ENCODE assay signal across 18 cellular contexts in genomic region chr17:28038802-28039600, GRCh38. TPM values are rescaled to one million over a fixed set of nuclear protein-coding genes. Genes with fewer than 3 reads are reported as not detected.
DNase-seq lines count a peak whose midpoint lies in the region; ATAC-seq, FAIRE-seq and TF ChIP-seq lines count a peak whose summit lies in the region.
"Had no signal": no experiment of that assay in that cellular context is flagged by ENCODE, and none has a peak within 500 bp of the region (broad histone marks: within the 10 kb centered on the region; RNA-seq: fewer than 3 reads in every experiment).

No MANE protein-coding gene starts in this region.

- H2AFZ ChIP-seq in trophoblast cell (ENCODE audit: insufficient read depth, low read length, poor library complexity): no peak overlapping the region
- H2AFZ ChIP-seq: neural progenitor cell had no signal

- intact Hi-C loops in activated naive CD4-positive, alpha-beta T cell treated with anti-CD3 and anti-CD28 coated beads for 36 hours (cut with micrococcal nuclease): no loop called here
- intact Hi-C loops in tibial artery (cut with DNase I; ENCODE audit: low total_unique reads): no loop called here

- H2BK120ac ChIP-seq in trophoblast cell (ENCODE audit: insufficient read depth, low read length, poor library complexity): no peak overlapping the region

- H3K79me1 ChIP-seq in trophoblast cell (ENCODE audit: low read length): peaks cover 3% of the 10 kb centered on the region

- H4K8ac ChIP-seq in trophoblast cell (ENCODE audit: low read depth, low read length): no peak overlapping the region

- CTCF ChIA-PET in activated naive CD4-positive, alpha-beta T cell treated with anti-CD3 and anti-CD28 coated beads for 36 hours (lab: Charles Lee): interaction anchor here (0.7 kb wide), 2 partner anchors 23 to 192 kb away, joined by 5 to 6 read pairs; no protein-coding TSS in a partner anchor

- H3K23ac ChIP-seq in trophoblast cell (ENCODE audit: low read length): no peak overlapping the region

- H2BK12ac ChIP-seq in trophoblast cell (ENCODE audit: low read length): no peak overlapping the region

- peaks cover 2 to 3% of the 10 kb centered on the region in 2 experiments for H3K36me3 ChIP-seq in trophoblast cell (ENCODE audit: control insufficient read depth in 1 of 2, insufficient read depth in 2 of 2, low read length in 2 of 2)
- no peaks in the 10 kb centered on the region for H3K36me3 ChIP-seq in tibial artery
- H3K36me3 ChIP-seq: neural progenitor cell, SJCRH30 had no signal

- H3K9me3 ChIP-seq in trophoblast cell (ENCODE audit: insufficient read depth, low read depth, low read length) (no peaks in the 10 kb centered on the region), tibial artery (no peaks in the 10 kb centered on the region)
- H3K9me3 ChIP-seq: A549 had no signal

- TF ChIP-seq CTCF in endothelial cell (IDR thresholded peaks at IDR 0.05; ENCODE audit: unreplicated experiment) (no peak), tibial artery (IDR thresholded peaks at IDR 0.05) (no peak)

- no peak overlapping the region for H2BK5ac ChIP-seq in trophoblast cell (ENCODE audit: low read depth, low read length, poor library complexity)

- H3K4me3 ChIP-seq in trophoblast cell (ENCODE audit: low read depth, low read length) (no peak overlapping the region), tibial artery (no peak overlapping the region)
- H3K4me3 ChIP-seq: A549, neural progenitor cell, SJCRH30 had no signal

- H3K27ac ChIP-seq in trophoblast cell (ENCODE audit: low read depth, low read length): no peak overlapping the region
- H3K27ac ChIP-seq in tibial artery: no peak overlapping the region
- H3K27ac ChIP-seq: A549, neural progenitor cell, SJCRH30 had no signal

- no peak overlapping the region for H3K14ac ChIP-seq in trophoblast cell (ENCODE audit: low read length)

- no peak for TF ChIP-seq POLR2A in GM12892 (IDR thresholded peaks at IDR 0.05; ENCODE audit: low read depth, low read length)

- peaks cover 9% of the 10 kb centered on the region for H3K79me2 ChIP-seq in trophoblast cell (ENCODE audit: control insufficient read depth, insufficient read depth, low read length, poor library complexity)

- H4K91ac ChIP-seq in trophoblast cell (ENCODE audit: low read depth, low read length): no peak overlapping the region

- no CpG with 5 or more reads among the region's 6 CpGs for WGBS in trophoblast cell (ENCODE audit: extremely low coverage, insufficient coverage, insufficient read length)

- H3K27me3 ChIP-seq in trophoblast cell (ENCODE audit: insufficient read depth, low read length) (no peaks in the 10 kb centered on the region), tibial artery (no peaks in the 10 kb centered on the region)
- H3K27me3 ChIP-seq: neural progenitor cell, SJCRH30 had no signal

- no peak for DNase-seq in activated naive CD4-positive, alpha-beta T cell treated with anti-CD3 and anti-CD28 coated beads for 36 hours
- no peak for DNase-seq in activated naive CD4-positive, alpha-beta T cell treated with anti-CD3 and anti-CD28 coated beads, Interleukin-2, amount 50 U/mL, for 72 hours (ENCODE audit: low spot score in 2 of 2)
- DNase-seq in OCI-M1 (lab: John Stamatoyannopoulos, UW) (peak; percentile 44), endothelial cell (ENCODE audit: low spot score) (no peak), trophoblast cell (peak; percentile 26 to 72), GM12892 (ENCODE audit: insufficient read length) (no peak), tibial artery (no peak)
- no peak for DNase-seq in activated T-cell treated with anti-CD3 and anti-CD28 coated beads, Interleukin-2, amount 50 U/mL, for 72 hours
- DNase-seq: activated CD4-positive, alpha-beta T cell treated with anti-CD3 and anti-CD28 coated beads, Interleukin-2, amount 50 U/mL, for 48 hours; activated T-cell treated with anti-CD3 and anti-CD28 coated beads, Interleukin-2, amount 50 U/mL, for 24 hours; central memory CD4-positive, alpha-beta T cell; GF-D8; NCI-H187 treated with DMSO at 0.1 percent for 48 hours; NCI-H510A treated with DMSO at 0.1 percent for 48 hours; SJCRH30 had no signal

- no peak overlapping the region for H3K4me2 ChIP-seq in trophoblast cell (ENCODE audit: low read length)
- H3K4me2 ChIP-seq: A549, neural progenitor cell had no signal

- no peak for FAIRE-seq in GM12892 (lab: Jason Lieb, UNC)
- FAIRE-seq: A549, H54 had no signal

- no peak overlapping the region for H3K4ac ChIP-seq in trophoblast cell (ENCODE audit: low read depth, low read length)

- H3K18ac ChIP-seq in trophoblast cell (ENCODE audit: low read length): no peak overlapping the region

- H3K4me1 ChIP-seq in trophoblast cell (ENCODE audit: control insufficient read depth in 1 of 2, insufficient read depth in 2 of 2, low read length in 2 of 2) (peaks cover 9 to 12% of the 10 kb centered on the region in 2 experiments), tibial artery (peaks cover 0 to 21% (median 19%) of the 10 kb centered on the region in 4 donors)

- H3K9ac ChIP-seq in trophoblast cell (ENCODE audit: low read length): no peak overlapping the region
- H3K9ac ChIP-seq: neural progenitor cell had no signal

- H3K4me3 Mint-ChIP-seq in activated naive CD4-positive, alpha-beta T cell treated with anti-CD3 and anti-CD28 coated beads for 36 hours: peak overlapping the region; percentile 2
- H3K4me3 Mint-ChIP-seq in endothelial cell (ENCODE audit: unreplicated experiment): no peak overlapping the region
- H3K4me3 Mint-ChIP-seq in activated T-cell treated with anti-CD3 and anti-CD28 coated beads, Interleukin-2, amount 50 U/mL, for 72 hours: peak overlapping the region in 1 of 2 donors; percentile 11

- H4K12ac ChIP-seq in trophoblast cell (ENCODE audit: low read depth, low read length): no peak overlapping the region

- H3K27me3 Mint-ChIP-seq in activated naive CD4-positive, alpha-beta T cell treated with anti-CD3 and anti-CD28 coated beads for 36 hours (ENCODE audit: low read depth): no peaks in the 10 kb centered on the region
- peaks cover 6% of the 10 kb centered on the region for H3K27me3 Mint-ChIP-seq in endothelial cell (ENCODE audit: unreplicated experiment)
- H3K27me3 Mint-ChIP-seq in activated T-cell treated with anti-CD3 and anti-CD28 coated beads, Interleukin-2, amount 50 U/mL, for 72 hours (ENCODE audit: low read depth): no peaks in the 10 kb centered on the region
- H3K27me3 Mint-ChIP-seq: activated T-cell treated with anti-CD3 and anti-CD28 coated beads, Interleukin-2, amount 50 U/mL, for 24 hours had no signal

- H3K9me3 Mint-ChIP-seq in activated naive CD4-positive, alpha-beta T cell treated with anti-CD3 and anti-CD28 coated beads for 36 hours: no peaks in the 10 kb centered on the region
- peaks cover 0 to 4% of the 10 kb centered on the region in 2 donors for H3K9me3 Mint-ChIP-seq in activated naive CD4-positive, alpha-beta T cell treated with anti-CD3 and anti-CD28 coated beads, Interleukin-2, amount 50 U/mL, for 72 hours
- no peaks in the 10 kb centered on the region for H3K9me3 Mint-ChIP-seq in endothelial cell (ENCODE audit: unreplicated experiment)
- H3K9me3 Mint-ChIP-seq in activated T-cell treated with anti-CD3 and anti-CD28 coated beads, Interleukin-2, amount 50 U/mL, for 72 hours: peaks cover 0 to 5% of the 10 kb centered on the region in 2 donors
- H3K9me3 Mint-ChIP-seq: activated T-cell treated with anti-CD3 and anti-CD28 coated beads, Interleukin-2, amount 50 U/mL, for 24 hours had no signal

- no peaks in the 10 kb centered on the region for H3K36me3 Mint-ChIP-seq in activated naive CD4-positive, alpha-beta T cell treated with anti-CD3 and anti-CD28 coated beads for 36 hours (ENCODE audit: low read depth)
- H3K36me3 Mint-ChIP-seq in activated naive CD4-positive, alpha-beta T cell treated with anti-CD3 and anti-CD28 coated beads, Interleukin-2, amount 50 U/mL, for 72 hours: peaks cover 6 to 16% of the 10 kb centered on the region in 2 donors
- peaks cover 6% of the 10 kb centered on the region for H3K36me3 Mint-ChIP-seq in endothelial cell (ENCODE audit: low read depth, unreplicated experiment)
- H3K36me3 Mint-ChIP-seq in activated T-cell treated with anti-CD3 and anti-CD28 coated beads, Interleukin-2, amount 50 U/mL, for 72 hours (ENCODE audit: insufficient read depth in 2 of 2): peaks cover 0 to 2% of the 10 kb centered on the region in 2 donors

- no peak for ATAC-seq in activated naive CD4-positive, alpha-beta T cell treated with anti-CD3 and anti-CD28 coated beads, Interleukin-2, amount 50 U/mL, for 72 hours
- no peak for ATAC-seq in activated T-cell treated with anti-CD3 and anti-CD28 coated beads, Interleukin-2, amount 50 U/mL, for 72 hours (replicated peaks in 1 of 2)
- ATAC-seq: A549 had no signal

- no peak overlapping the region for H2AK5ac ChIP-seq in trophoblast cell (ENCODE audit: low read length)

- no peak overlapping the region for H3K27ac Mint-ChIP-seq in activated naive CD4-positive, alpha-beta T cell treated with anti-CD3 and anti-CD28 coated beads for 36 hours
- no peak overlapping the region for H3K27ac Mint-ChIP-seq in activated naive CD4-positive, alpha-beta T cell treated with anti-CD3 and anti-CD28 coated beads, Interleukin-2, amount 50 U/mL, for 72 hours
- peak overlapping the region; percentile 1 for H3K27ac Mint-ChIP-seq in endothelial cell (ENCODE audit: unreplicated experiment)
- H3K27ac Mint-ChIP-seq in activated T-cell treated with anti-CD3 and anti-CD28 coated beads, Interleukin-2, amount 50 U/mL, for 72 hours: no peak overlapping the region
- H3K27ac Mint-ChIP-seq: activated T-cell treated with anti-CD3 and anti-CD28 coated beads, Interleukin-2, amount 50 U/mL, for 24 hours; neural progenitor cell had no signal

- H3K4me1 Mint-ChIP-seq in activated naive CD4-positive, alpha-beta T cell treated with anti-CD3 and anti-CD28 coated beads for 36 hours (ENCODE audit: low read depth): peaks cover 25% of the 10 kb centered on the region
- peaks cover 31% of the 10 kb centered on the region for H3K4me1 Mint-ChIP-seq in endothelial cell (ENCODE audit: unreplicated experiment)
- peaks cover 43% of the 10 kb centered on the region for H3K4me1 Mint-ChIP-seq in activated T-cell treated with anti-CD3 and anti-CD28 coated beads, Interleukin-2, amount 50 U/mL, for 72 hours (ENCODE audit: low read depth)

RNA-seq across cellular contexts. Expression of gene NLK, which starts 3.5 kb away (rescaled TPM):
- 1 to 10 TPM; 8.7 to 8.8 TPM for total RNA-seq in activated naive CD4-positive, alpha-beta T cell treated with anti-CD3 and anti-CD28 coated beads for 36 hours
- 10 to 100 TPM in 1 of 2 donors, 1 to 10 TPM in 1; 8.3 to 10.0 TPM for total RNA-seq in activated naive CD4-positive, alpha-beta T cell treated with anti-CD3 and anti-CD28 coated beads, Interleukin-2, amount 50 U/mL, for 72 hours
- 53.7 TPM for total RNA-seq in endothelial cell (ENCODE audit: unreplicated experiment)
- 29.9 and 31.7 TPM in 2 replicates for polyA plus RNA-seq in trophoblast cell (2013)
- total RNA-seq in activated T-cell treated with anti-CD3 and anti-CD28 coated beads, Interleukin-2, amount 50 U/mL, for 72 hours: 10 to 100 TPM in 1 of 2 donors, 1 to 10 TPM in 1; 10.0 to 11.7 TPM
- polyA plus RNA-seq in GM12892 (2012; ENCODE audit: missing spikeins): 11.7 TPM

Comparison
In these comparisons a context has a peak if more than half of its experiments do, and no peak if none do; other contexts are left out.
1. DNase-seq: peak in OCI-M1 (single experiment) and trophoblast cell (2 of 2); none in activated naive CD4-positive, alpha-beta T cell treated with anti-CD3 and anti-CD28 coated beads for 36 hours (single experiment), activated naive CD4-positive, alpha-beta T cell treated with anti-CD3 and anti-CD28 coated beads, Interleukin-2, amount 50 U/mL, for 72 hours (0 of 2), endothelial cell (single experiment), activated T-cell treated with anti-CD3 and anti-CD28 coated beads, Interleukin-2, amount 50 U/mL, for 72 hours (0 of 2), GM12892 (single experiment) and tibial artery (0 of 2).